1 cellular context compared by ENCODE assay signal in the genomic region with DNA sequence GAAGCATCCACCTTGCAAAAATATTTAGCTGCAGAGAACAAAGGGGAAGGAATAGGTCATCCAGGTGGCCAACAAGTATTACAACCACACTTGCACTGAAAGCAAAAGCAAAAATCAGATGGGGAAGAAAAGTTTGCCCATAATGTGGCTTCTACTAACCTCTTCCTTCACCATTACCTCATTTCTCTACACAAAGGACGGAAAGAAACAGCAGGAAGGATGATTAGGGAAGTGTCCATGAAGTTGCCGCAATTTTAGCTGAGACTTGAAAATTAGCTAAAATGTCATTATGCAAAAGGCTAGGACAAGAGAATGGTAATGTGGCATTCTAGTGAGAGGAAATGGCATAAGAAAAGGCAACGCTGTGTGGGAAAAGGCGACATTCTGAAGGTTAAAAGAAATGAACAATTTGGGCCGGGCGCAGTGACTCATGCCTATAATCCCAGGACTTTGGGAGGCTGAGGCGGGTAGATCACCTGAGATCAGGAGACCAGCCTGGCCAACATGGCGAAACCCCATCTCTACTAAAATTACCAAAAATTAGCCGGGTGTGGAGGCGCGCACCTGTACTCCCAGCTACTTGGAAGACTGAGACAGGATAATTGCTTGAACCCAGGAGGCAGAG.
A peak's percentile ranks its signal among the peaks of the same experiment; 100 is the strongest.
TF ChIP-seq lines count a peak whose summit lies in the region.

No MANE protein-coding gene starts in this region.

TF ChIP-seq in HEK293, 187 proteins besides CTCF, POLR2A, EP300 and RAD21 (continued from another document and continues in another):
- TF ChIP-seq ZNF48 (tag by site-specific recombination; IDR thresholded peaks at IDR 0.05) (no peak), ZNF24 (tag by site-specific recombination; IDR thresholded peaks at IDR 0.05) (no peak), IKZF3 (tag by site-specific recombination; IDR thresholded peaks at IDR 0.05) (peak; percentile 54; the same call in 1 of the 2 replicates), ZNF335 (tag by site-specific recombination; conservative IDR thresholded peaks at IDR 0.05) (no peak), BCL11A (tag by site-specific recombination; IDR thresholded peaks at IDR 0.05; ENCODE audit: low read depth) (no peak), OSR2 (tag by site-specific recombination; IDR thresholded peaks at IDR 0.05) (no peak), ZNF544 (tag by site-specific recombination; IDR thresholded peaks at IDR 0.05) (no peak), ZNF664 (tag by site-specific recombination; IDR thresholded peaks at IDR 0.05) (no peak), ZNF629 (tag by site-specific recombination; IDR thresholded peaks at IDR 0.05) (0 out of 2 replicates have a peak, but pooled peaks have one; percentile 8), ZNF366 (tag by site-specific recombination; conservative IDR thresholded peaks at IDR 0.05) (peak; percentile 39; the same call in 1 of the 2 replicates), FEZF1 (tag by site-specific recombination; IDR thresholded peaks at IDR 0.05) (no peak), ZNF211 (tag by site-specific recombination; IDR thresholded peaks at IDR 0.05; ENCODE audit: low read depth) (no peak), ZNF473 (tag by site-specific recombination; IDR thresholded peaks at IDR 0.05) (no peak), ZNF600 (tag by site-specific recombination; IDR thresholded peaks at IDR 0.05) (peak; percentile 67; the same call in 1 of the 2 replicates), ZSCAN23 (tag by site-specific recombination; IDR thresholded peaks at IDR 0.05) (no peak), ZNF654 (tag by site-specific recombination; IDR thresholded peaks at IDR 0.05; ENCODE audit: low read depth) (no peak; the same call in 1 of the 2 replicates), KLF16 (tag by site-specific recombination; IDR thresholded peaks at IDR 0.05) (no peak), PRDM1 (tag by site-specific recombination; IDR thresholded peaks at IDR 0.05) (peak; percentile 96), ZXDB (tag by site-specific recombination; IDR thresholded peaks at IDR 0.05) (0 out of 2 replicates have a peak, but pooled peaks have one; percentile 12), GLIS1 (tag by site-specific recombination; IDR thresholded peaks at IDR 0.05) (no peak), ZBTB1 (tag by site-specific recombination; IDR thresholded peaks at IDR 0.05) (no peak), ZNF324 (tag by site-specific recombination; IDR thresholded peaks at IDR 0.05) (no peak), ZNF792 (tag by site-specific recombination; IDR thresholded peaks at IDR 0.05) (no peak)
- TF ChIP-seq, protein P1, sequence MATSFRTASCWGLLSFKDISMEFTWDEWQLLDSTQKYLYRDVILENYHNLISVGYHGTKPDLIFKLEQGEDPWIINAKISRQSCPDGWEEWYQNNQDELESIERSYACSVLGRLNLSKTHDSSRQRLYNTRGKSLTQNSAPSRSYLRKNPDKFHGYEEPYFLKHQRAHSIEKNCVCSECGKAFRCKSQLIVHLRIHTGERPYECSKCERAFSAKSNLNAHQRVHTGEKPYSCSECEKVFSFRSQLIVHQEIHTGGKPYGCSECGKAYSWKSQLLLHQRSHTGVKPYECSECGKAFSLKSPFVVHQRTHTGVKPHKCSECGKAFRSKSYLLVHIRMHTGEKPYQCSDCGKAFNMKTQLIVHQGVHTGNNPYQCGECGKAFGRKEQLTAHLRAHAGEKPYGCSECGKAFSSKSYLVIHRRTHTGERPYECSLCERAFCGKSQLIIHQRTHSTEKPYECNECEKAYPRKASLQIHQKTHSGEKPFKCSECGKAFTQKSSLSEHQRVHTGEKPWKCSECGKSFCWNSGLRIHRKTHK (tag by site-specific recombination; IDR thresholded peaks at IDR 0.05), result no peak
- TF ChIP-seq, protein P2, sequence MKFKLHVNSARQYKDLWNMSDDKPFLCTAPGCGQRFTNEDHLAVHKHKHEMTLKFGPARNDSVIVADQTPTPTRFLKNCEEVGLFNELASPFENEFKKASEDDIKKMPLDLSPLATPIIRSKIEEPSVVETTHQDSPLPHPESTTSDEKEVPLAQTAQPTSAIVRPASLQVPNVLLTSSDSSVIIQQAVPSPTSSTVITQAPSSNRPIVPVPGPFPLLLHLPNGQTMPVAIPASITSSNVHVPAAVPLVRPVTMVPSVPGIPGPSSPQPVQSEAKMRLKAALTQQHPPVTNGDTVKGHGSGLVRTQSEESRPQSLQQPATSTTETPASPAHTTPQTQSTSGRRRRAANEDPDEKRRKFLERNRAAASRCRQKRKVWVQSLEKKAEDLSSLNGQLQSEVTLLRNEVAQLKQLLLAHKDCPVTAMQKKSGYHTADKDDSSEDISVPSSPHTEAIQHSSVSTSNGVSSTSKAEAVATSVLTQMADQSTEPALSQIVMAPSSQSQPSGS (tag by site-specific recombination; IDR thresholded peaks at IDR 0.05; ENCODE audit: low read depth), result peak; percentile 60; the same call in 1 of the 2 replicates
- TF ChIP-seq, protein P3, sequence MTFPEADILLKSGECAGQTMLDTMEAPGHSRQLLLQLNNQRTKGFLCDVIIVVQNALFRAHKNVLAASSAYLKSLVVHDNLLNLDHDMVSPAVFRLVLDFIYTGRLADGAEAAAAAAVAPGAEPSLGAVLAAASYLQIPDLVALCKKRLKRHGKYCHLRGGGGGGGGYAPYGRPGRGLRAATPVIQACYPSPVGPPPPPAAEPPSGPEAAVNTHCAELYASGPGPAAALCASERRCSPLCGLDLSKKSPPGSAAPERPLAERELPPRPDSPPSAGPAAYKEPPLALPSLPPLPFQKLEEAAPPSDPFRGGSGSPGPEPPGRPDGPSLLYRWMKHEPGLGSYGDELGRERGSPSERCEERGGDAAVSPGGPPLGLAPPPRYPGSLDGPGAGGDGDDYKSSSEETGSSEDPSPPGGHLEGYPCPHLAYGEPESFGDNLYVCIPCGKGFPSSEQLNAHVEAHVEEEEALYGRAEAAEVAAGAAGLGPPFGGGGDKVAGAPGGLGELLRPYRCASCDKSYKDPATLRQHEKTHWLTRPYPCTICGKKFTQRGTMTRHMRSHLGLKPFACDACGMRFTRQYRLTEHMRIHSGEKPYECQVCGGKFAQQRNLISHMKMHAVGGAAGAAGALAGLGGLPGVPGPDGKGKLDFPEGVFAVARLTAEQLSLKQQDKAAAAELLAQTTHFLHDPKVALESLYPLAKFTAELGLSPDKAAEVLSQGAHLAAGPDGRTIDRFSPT (tag by site-specific recombination; IDR thresholded peaks at IDR 0.05), result peak; percentile 52; the same call in 1 of the 2 replicates
- TF ChIP-seq, protein P4, sequence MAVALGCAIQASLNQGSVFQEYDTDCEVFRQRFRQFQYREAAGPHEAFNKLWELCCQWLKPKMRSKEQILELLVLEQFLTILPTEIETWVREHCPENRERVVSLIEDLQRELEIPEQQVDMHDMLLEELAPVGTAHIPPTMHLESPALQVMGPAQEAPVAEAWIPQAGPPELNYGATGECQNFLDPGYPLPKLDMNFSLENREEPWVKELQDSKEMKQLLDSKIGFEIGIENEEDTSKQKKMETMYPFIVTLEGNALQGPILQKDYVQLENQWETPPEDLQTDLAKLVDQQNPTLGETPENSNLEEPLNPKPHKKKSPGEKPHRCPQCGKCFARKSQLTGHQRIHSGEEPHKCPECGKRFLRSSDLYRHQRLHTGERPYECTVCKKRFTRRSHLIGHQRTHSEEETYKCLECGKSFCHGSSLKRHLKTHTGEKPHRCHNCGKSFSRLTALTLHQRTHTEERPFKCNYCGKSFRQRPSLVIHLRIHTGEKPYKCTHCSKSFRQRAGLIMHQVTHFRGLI (tag by site-specific recombination; IDR thresholded peaks at IDR 0.05), result no peak
- TF ChIP-seq, protein P5, sequence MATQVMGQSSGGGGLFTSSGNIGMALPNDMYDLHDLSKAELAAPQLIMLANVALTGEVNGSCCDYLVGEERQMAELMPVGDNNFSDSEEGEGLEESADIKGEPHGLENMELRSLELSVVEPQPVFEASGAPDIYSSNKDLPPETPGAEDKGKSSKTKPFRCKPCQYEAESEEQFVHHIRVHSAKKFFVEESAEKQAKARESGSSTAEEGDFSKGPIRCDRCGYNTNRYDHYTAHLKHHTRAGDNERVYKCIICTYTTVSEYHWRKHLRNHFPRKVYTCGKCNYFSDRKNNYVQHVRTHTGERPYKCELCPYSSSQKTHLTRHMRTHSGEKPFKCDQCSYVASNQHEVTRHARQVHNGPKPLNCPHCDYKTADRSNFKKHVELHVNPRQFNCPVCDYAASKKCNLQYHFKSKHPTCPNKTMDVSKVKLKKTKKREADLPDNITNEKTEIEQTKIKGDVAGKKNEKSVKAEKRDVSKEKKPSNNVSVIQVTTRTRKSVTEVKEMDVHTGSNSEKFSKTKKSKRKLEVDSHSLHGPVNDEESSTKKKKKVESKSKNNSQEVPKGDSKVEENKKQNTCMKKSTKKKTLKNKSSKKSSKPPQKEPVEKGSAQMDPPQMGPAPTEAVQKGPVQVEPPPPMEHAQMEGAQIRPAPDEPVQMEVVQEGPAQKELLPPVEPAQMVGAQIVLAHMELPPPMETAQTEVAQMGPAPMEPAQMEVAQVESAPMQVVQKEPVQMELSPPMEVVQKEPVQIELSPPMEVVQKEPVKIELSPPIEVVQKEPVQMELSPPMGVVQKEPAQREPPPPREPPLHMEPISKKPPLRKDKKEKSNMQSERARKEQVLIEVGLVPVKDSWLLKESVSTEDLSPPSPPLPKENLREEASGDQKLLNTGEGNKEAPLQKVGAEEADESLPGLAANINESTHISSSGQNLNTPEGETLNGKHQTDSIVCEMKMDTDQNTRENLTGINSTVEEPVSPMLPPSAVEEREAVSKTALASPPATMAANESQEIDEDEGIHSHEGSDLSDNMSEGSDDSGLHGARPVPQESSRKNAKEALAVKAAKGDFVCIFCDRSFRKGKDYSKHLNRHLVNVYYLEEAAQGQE (tag by site-specific recombination; IDR thresholded peaks at IDR 0.05), result no peak
- TF ChIP-seq, protein P6, sequence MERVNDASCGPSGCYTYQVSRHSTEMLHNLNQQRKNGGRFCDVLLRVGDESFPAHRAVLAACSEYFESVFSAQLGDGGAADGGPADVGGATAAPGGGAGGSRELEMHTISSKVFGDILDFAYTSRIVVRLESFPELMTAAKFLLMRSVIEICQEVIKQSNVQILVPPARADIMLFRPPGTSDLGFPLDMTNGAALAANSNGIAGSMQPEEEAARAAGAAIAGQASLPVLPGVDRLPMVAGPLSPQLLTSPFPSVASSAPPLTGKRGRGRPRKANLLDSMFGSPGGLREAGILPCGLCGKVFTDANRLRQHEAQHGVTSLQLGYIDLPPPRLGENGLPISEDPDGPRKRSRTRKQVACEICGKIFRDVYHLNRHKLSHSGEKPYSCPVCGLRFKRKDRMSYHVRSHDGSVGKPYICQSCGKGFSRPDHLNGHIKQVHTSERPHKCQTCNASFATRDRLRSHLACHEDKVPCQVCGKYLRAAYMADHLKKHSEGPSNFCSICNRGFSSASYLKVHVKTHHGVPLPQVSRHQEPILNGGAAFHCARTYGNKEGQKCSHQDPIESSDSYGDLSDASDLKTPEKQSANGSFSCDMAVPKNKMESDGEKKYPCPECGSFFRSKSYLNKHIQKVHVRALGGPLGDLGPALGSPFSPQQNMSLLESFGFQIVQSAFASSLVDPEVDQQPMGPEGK (tag by site-specific recombination; IDR thresholded peaks at IDR 0.05), result no peak
- TF ChIP-seq, protein P7, sequence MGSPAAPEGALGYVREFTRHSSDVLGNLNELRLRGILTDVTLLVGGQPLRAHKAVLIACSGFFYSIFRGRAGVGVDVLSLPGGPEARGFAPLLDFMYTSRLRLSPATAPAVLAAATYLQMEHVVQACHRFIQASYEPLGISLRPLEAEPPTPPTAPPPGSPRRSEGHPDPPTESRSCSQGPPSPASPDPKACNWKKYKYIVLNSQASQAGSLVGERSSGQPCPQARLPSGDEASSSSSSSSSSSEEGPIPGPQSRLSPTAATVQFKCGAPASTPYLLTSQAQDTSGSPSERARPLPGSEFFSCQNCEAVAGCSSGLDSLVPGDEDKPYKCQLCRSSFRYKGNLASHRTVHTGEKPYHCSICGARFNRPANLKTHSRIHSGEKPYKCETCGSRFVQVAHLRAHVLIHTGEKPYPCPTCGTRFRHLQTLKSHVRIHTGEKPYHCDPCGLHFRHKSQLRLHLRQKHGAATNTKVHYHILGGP (tag by site-specific recombination; IDR thresholded peaks at IDR 0.05), result no peak
- TF ChIP-seq, protein P8, sequence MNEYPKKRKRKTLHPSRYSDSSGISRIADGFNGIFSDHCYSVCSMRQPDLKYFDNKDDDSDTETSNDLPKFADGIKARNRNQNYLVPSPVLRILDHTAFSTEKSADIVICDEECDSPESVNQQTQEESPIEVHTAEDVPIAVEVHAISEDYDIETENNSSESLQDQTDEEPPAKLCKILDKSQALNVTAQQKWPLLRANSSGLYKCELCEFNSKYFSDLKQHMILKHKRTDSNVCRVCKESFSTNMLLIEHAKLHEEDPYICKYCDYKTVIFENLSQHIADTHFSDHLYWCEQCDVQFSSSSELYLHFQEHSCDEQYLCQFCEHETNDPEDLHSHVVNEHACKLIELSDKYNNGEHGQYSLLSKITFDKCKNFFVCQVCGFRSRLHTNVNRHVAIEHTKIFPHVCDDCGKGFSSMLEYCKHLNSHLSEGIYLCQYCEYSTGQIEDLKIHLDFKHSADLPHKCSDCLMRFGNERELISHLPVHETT (tag by site-specific recombination; IDR thresholded peaks at IDR 0.05), result 0 out of 2 replicates have a peak, but pooled peaks have one; percentile 20
- TF ChIP-seq, protein P9, sequence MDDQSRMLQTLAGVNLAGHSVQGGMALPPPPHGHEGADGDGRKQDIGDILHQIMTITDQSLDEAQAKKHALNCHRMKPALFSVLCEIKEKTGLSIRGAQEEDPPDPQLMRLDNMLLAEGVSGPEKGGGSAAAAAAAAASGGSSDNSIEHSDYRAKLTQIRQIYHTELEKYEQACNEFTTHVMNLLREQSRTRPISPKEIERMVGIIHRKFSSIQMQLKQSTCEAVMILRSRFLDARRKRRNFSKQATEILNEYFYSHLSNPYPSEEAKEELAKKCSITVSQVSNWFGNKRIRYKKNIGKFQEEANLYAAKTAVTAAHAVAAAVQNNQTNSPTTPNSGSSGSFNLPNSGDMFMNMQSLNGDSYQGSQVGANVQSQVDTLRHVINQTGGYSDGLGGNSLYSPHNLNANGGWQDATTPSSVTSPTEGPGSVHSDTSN (CRISPR knock-in tag; IDR thresholded peaks at IDR 0.05), result no peak
- TF ChIP-seq, protein P10, sequence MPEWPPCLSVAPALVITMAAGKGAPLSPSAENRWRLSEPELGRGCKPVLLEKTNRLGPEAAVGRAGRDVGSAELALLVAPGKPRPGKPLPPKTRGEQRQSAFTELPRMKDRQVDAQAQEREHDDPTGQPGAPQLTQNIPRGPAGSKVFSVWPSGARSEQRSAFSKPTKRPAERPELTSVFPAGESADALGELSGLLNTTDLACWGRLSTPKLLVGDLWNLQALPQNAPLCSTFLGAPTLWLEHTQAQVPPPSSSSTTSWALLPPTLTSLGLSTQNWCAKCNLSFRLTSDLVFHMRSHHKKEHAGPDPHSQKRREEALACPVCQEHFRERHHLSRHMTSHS (tag by site-specific recombination; IDR thresholded peaks at IDR 0.05), result no peak
- TF ChIP-seq, protein P11, sequence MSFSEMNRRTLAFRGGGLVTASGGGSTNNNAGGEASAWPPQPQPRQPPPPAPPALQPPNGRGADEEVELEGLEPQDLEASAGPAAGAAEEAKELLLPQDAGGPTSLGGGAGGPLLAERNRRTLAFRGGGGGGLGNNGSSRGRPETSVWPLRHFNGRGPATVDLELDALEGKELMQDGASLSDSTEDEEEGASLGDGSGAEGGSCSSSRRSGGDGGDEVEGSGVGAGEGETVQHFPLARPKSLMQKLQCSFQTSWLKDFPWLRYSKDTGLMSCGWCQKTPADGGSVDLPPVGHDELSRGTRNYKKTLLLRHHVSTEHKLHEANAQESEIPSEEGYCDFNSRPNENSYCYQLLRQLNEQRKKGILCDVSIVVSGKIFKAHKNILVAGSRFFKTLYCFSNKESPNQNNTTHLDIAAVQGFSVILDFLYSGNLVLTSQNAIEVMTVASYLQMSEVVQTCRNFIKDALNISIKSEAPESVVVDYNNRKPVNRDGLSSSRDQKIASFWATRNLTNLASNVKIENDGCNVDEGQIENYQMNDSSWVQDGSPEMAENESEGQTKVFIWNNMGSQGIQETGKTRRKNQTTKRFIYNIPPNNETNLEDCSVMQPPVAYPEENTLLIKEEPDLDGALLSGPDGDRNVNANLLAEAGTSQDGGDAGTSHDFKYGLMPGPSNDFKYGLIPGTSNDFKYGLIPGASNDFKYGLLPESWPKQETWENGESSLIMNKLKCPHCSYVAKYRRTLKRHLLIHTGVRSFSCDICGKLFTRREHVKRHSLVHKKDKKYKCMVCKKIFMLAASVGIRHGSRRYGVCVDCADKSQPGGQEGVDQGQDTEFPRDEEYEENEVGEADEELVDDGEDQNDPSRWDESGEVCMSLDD (tag by site-specific recombination; IDR thresholded peaks at IDR 0.05), result no peak
